7 cellular contexts compared by ENCODE assay signal in the genomic region with DNA sequence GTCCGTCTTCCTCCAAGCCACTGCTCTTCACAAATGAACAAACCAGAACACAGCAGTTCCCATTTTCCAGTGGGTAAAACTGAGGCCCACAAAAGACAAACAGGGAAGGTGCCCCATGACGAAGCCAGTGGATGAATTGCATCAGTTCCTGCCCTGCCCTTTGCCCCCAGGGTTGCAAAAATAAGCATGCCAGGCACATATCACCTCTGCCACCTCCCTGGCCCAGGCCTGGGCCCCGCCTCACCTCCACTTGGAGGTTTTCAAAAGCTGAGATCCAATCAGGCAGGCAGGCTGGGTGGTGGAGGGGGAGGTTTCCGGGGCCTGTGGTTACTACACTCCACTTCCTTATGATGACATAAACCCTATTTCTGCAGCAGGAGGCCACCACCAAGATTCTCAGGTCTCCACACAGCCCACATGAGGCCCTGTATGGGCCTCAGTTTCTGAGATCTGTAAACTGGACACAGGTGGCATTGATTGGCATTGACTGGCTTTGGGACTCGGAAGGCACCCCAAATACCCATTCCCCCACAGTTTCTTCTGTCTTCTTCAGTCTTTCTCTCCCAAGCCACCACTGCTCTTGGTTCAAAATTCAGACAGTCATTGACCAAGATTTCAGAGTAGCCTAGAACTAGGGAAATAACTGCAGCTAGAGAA. TPM values are rescaled to one million over a fixed set of nuclear protein-coding genes. Genes with fewer than 3 reads are reported as not detected.
DNase-seq lines count a peak whose midpoint lies in the region; ATAC-seq lines count a peak whose summit lies in the region.

No MANE protein-coding gene starts in this region.

- ATAC-seq in GM19035 (IDR thresholded peaks at IDR 0.05; ENCODE audit: unreplicated experiment) (peak; percentile 63), HG03135 (IDR thresholded peaks at IDR 0.05; ENCODE audit: unreplicated experiment) (peak; percentile 62), left cardiac atrium (peak; percentile 20 to 36)

- in situ Hi-C loops in G401 (cut with HindIII; ENCODE audit: low sequenced_read_pairs), result no loop called here

- intact Hi-C loops in left cardiac atrium (cut with DNase I), result no loop called here

- DNase-seq in OCI-M1 (lab: John Stamatoyannopoulos, UW), result peak; percentile 96
- DNase-seq in activated T-helper 1 cell treated with Interleukin-2 at 50 U/mL for 16 hours (ENCODE audit: low read depth), result peak; percentile 83
- DNase-seq in left cardiac atrium, result peak; percentile 42
- DNase-seq in stimulated activated CD4-positive, alpha-beta T cell treated with anti-CD3 and anti-CD28 coated beads, Interleukin-4, amount 100 ng/mL, for 4 hours, result peak; percentile 74 to 89
- DNase-seq in G401 (ENCODE audit: low spot score), result no peak

RNA-seq across cellular contexts. Expression of gene KIF21B, which starts 4.1 kb away (rescaled TPM):
- 1 to 10 TPM in 1 of 2 donors, under 1 TPM in 1; 0.94 to 1.0 TPM for total RNA-seq in left cardiac atrium
- total RNA-seq in G401 (2014; rRNA removed; shearing (Covaris generic)), result 2.9 and 4.7 TPM in 2 replicates
